ENCODE assay signal across 8 cellular contexts in the genomic region with DNA sequence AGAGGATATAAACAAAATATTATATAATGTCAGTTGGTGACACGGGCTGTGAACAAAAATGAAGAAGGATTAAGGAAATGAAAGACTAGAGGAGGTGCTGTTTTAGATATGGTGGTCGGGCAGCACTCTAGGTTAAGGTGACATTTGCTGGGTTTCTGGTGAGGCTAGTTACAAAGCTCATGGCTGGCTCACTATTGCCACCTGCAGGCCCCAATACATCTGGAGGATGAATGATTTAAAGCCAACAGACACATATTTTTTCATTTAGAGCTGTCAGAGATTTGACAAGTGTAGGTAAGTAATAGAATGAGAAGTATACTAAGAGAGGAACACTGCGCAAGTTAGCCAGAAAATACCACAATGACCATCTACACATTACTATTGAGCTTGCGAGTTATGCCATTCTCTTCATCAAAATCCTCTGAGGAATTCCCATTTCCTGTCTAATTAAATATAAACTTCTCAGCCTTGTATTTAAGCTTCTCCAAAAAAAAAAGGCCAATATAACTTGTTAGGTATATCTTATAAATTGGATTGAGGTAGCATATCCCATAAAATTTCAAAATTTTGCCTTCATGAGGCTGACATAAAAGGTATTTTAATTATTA. TPM values are rescaled to one million over a fixed set of nuclear protein-coding genes. Genes with fewer than 3 reads are reported as not detected.
DNase-seq lines count a peak whose midpoint lies in the region; ATAC-seq and TF ChIP-seq lines count a peak whose summit lies in the region.

No MANE protein-coding gene starts in this region.

- H2AK5ac ChIP-seq in mesenchymal stem cell (ENCODE audit: low read length, severe bottlenecking): no peak overlapping the region

- DNase-seq in A673 (ENCODE audit: low spot score) (peak; percentile 56), NAMALWA (ENCODE audit: low spot score) (peak; percentile 83), dorsolateral prefrontal cortex (peak; percentile 5 to 81 (median 56)), mesenchymal stem cell (peak; percentile 38), substantia nigra (lab: John Stamatoyannopoulos, UW) (peak in 35 of 49 donors; percentile 6 to 74 (median 38))
- DNase-seq in activated CD4-positive, alpha-beta T cell treated with anti-CD3 and anti-CD28 coated beads for 36 hours: peak; percentile 78

- no peaks in the 10 kb centered on the region for H3K36me3 Mint-ChIP-seq in activated CD4-positive, alpha-beta T cell treated with anti-CD3 and anti-CD28 coated beads for 36 hours (ENCODE audit: low read depth)

- no peaks in the 10 kb centered on the region for H3K9me3 Mint-ChIP-seq in activated CD4-positive, alpha-beta T cell treated with anti-CD3 and anti-CD28 coated beads for 36 hours (ENCODE audit: low read depth)

- no peak overlapping the region for H2BK120ac ChIP-seq in mesenchymal stem cell (ENCODE audit: low read depth, low read length)

- H3K9ac ChIP-seq in mesenchymal stem cell (ENCODE audit: low read length): no peak overlapping the region

- 50% methylated on average over 4 of the region's 4 CpGs for WGBS in mesenchymal stem cell

- no peak overlapping the region for H4K8ac ChIP-seq in mesenchymal stem cell (ENCODE audit: low read length)

- H2AFZ ChIP-seq in mesenchymal stem cell (ENCODE audit: low read depth, low read length): no peak overlapping the region

- H3K36me3 ChIP-seq in A673 (ENCODE audit: insufficient read depth, low read length, poor library complexity, severe bottlenecking) (no peaks in the 10 kb centered on the region), mesenchymal stem cell (ENCODE audit: control insufficient read depth in 1 of 2, insufficient read depth in 2 of 2, low read depth in 1 of 2, low read length in 2 of 2) (no peaks in the 10 kb centered on the region)

- peaks cover 5% of the 10 kb centered on the region for H3K4me1 Mint-ChIP-seq in activated CD4-positive, alpha-beta T cell treated with anti-CD3 and anti-CD28 coated beads for 36 hours

- no peak overlapping the region for H3K4me3 Mint-ChIP-seq in activated CD4-positive, alpha-beta T cell treated with anti-CD3 and anti-CD28 coated beads for 36 hours

- H3K4me3 ChIP-seq in A673 (ENCODE audit: low read depth, low read length, poor library complexity, severe bottlenecking): no peak overlapping the region
- no peak overlapping the region for H3K4me3 ChIP-seq in GM12875 (ENCODE audit: low read depth, low read length)
- H3K4me3 ChIP-seq in dorsolateral prefrontal cortex: no peak overlapping the region
- H3K4me3 ChIP-seq in mesenchymal stem cell (ENCODE audit: insufficient read depth in 1 of 2, low read depth in 1 of 2, low read length in 2 of 2): no peak overlapping the region

- POLR2A ChIA-PET in A673 (lab: Charles Lee; ENCODE audit: low non-redundant PET): no interaction called here
- POLR2A ChIA-PET in activated CD4-positive, alpha-beta T cell treated with anti-CD3 and anti-CD28 coated beads for 36 hours (lab: Charles Lee): no interaction called here

- H3K79me1 ChIP-seq in mesenchymal stem cell (replicated peaks; ENCODE audit: low read length, poor library complexity, severe bottlenecking): no peaks in the 10 kb centered on the region

- H4K91ac ChIP-seq in mesenchymal stem cell (ENCODE audit: low read length): no peak overlapping the region

- peak; percentile 75 for TF ChIP-seq CTCF in A673 (conservative IDR thresholded peaks at IDR 0.05; ENCODE audit: low read depth, low read length)
- peak; percentile 70 for TF ChIP-seq CTCF in GM12875 (IDR thresholded peaks at IDR 0.05; ENCODE audit: borderline replicate concordance, insufficient read depth, low read depth, low read length)
- peak in 55 of 56 donors; percentile 40 to 88 (median 74) for TF ChIP-seq CTCF in dorsolateral prefrontal cortex (IDR thresholded peaks at IDR 0.05 in 54 of 56, conservative IDR thresholded peaks at IDR 0.05 in 2 of 56; ENCODE audit: low read depth in 1 of 56, partially characterized antibody in 56 of 56)

- peaks cover 6% of the 10 kb centered on the region for H3K27me3 Mint-ChIP-seq in activated CD4-positive, alpha-beta T cell treated with anti-CD3 and anti-CD28 coated beads for 36 hours

- H2BK5ac ChIP-seq in mesenchymal stem cell (ENCODE audit: low read depth, low read length, poor library complexity, severe bottlenecking): no peak overlapping the region

- no peaks in the 10 kb centered on the region for H3K27me3 ChIP-seq in A673 (replicated peaks; ENCODE audit: insufficient read depth, low read depth, low read length, poor library complexity)
- no peaks in the 10 kb centered on the region for H3K27me3 ChIP-seq in dorsolateral prefrontal cortex
- H3K27me3 ChIP-seq in mesenchymal stem cell (ENCODE audit: control insufficient read depth in 1 of 2, insufficient read depth in 1 of 2, low read length in 2 of 2): no peaks in the 10 kb centered on the region

- no TSS peak for BruUV-seq in A673 (replicated peaks; lab: Mats Ljungman, UMichigan)

- H3K4ac ChIP-seq in mesenchymal stem cell (ENCODE audit: low read depth in 1 of 2, low read length in 2 of 2): no peak overlapping the region

- no peaks in the 10 kb centered on the region for H3K4me1 ChIP-seq in A673 (ENCODE audit: insufficient read depth, low read length, poor library complexity, severe bottlenecking)
- H3K4me1 ChIP-seq in mesenchymal stem cell (ENCODE audit: control insufficient read depth, insufficient read depth, low read depth, low read length): peaks cover 2% of the 10 kb centered on the region

- peak; percentile 73 for ATAC-seq in HG02642 (IDR thresholded peaks at IDR 0.05; ENCODE audit: poor library complexity, unreplicated experiment)
- ATAC-seq in activated CD4-positive, alpha-beta T cell treated with anti-CD3 and anti-CD28 coated beads for 36 hours: peak; percentile 79

- no peak overlapping the region for H2BK12ac ChIP-seq in mesenchymal stem cell (ENCODE audit: low read length in 2 of 2)

- H3K9me3 ChIP-seq in A673 (ENCODE audit: low read depth, low read length, poor library complexity, severe bottlenecking) (no peaks in the 10 kb centered on the region), mesenchymal stem cell (ENCODE audit: control insufficient read depth, low read length) (no peaks in the 10 kb centered on the region)

- no peak overlapping the region for H3K27ac Mint-ChIP-seq in activated CD4-positive, alpha-beta T cell treated with anti-CD3 and anti-CD28 coated beads for 36 hours

- H3K27ac ChIP-seq in A673 (ENCODE audit: low read depth, low read length, poor library complexity, severe bottlenecking): no peak overlapping the region
- H3K27ac ChIP-seq in dorsolateral prefrontal cortex: no peak overlapping the region
- no peak overlapping the region for H3K27ac ChIP-seq in mesenchymal stem cell (ENCODE audit: low read length, poor library complexity, severe bottlenecking)
- H3K27ac ChIP-seq in substantia nigra (ENCODE audit: low read depth, low read length, poor library complexity, severe bottlenecking): no peak overlapping the region

- no peak overlapping the region for H3K23ac ChIP-seq in mesenchymal stem cell (ENCODE audit: low read length in 2 of 2)

- H2BK15ac ChIP-seq in mesenchymal stem cell (ENCODE audit: low read depth, poor library complexity, severe bottlenecking): no peak overlapping the region

- H3K14ac ChIP-seq in mesenchymal stem cell (ENCODE audit: low read length in 2 of 2): no peak overlapping the region

- no peak overlapping the region for H3K4me2 ChIP-seq in mesenchymal stem cell (ENCODE audit: low read length, poor library complexity, severe bottlenecking)

- CTCF ChIA-PET in A673 (lab: Charles Lee): interaction anchor here (0.7 to 3.1 kb wide), 7 partner anchors 9 to 69 kb away, joined by 3 to 38 read pairs (median 4); partner anchors contain the start of gene PLRG1
- CTCF ChIA-PET in activated CD4-positive, alpha-beta T cell treated with anti-CD3 and anti-CD28 coated beads for 36 hours (lab: Charles Lee): interaction anchor here (0.6 to 5.2 kb wide), 20 partner anchors 9 to 80 kb away, joined by 3 to 32 read pairs (median 4); partner anchors contain the start of gene PLRG1

- intact Hi-C loops in A673 (cut with micrococcal nuclease; ENCODE audit: unreplicated experiment): loop anchor here (1.0 to 5.0 kb wide), 2 partner anchors 67 to 292 kb away; no protein-coding TSS in a partner anchor
- intact Hi-C loops in activated CD4-positive, alpha-beta T cell treated with anti-CD3 and anti-CD28 coated beads for 36 hours (cut with DNase I, micrococcal nuclease): loop anchor here (1.0 to 5.0 kb wide), 3 partner anchors 60 to 287 kb away; no protein-coding TSS in a partner anchor
- intact Hi-C loops in dorsolateral prefrontal cortex (cut with DNase I): loop anchor here in 1 of 2 donors (1.0 to 2.0 kb wide), 2 partner anchors 60 to 67 kb away; no protein-coding TSS in a partner anchor

- no peak overlapping the region for H3K18ac ChIP-seq in mesenchymal stem cell (ENCODE audit: low read depth in 1 of 2, low read length in 2 of 2)

RNA-seq across cellular contexts. Expression of gene FGG, which starts 6.4 kb away (rescaled TPM):
- total RNA-seq in A673 (2021): not detected in 2 replicates
- total RNA-seq in activated CD4-positive, alpha-beta T cell treated with anti-CD3 and anti-CD28 coated beads for 36 hours: not detected
- total RNA-seq in dorsolateral prefrontal cortex: under 1 TPM in 2 of 120 experiments, not detected in 118; 0.34 to 0.65 TPM
- not detected for polyA plus RNA-seq in mesenchymal stem cell (2013, experiment 1 of 2)
- not detected for polyA plus RNA-seq in mesenchymal stem cell (2013, experiment 2 of 2)

RNA-seq across cellular contexts. Expression of gene FGA, which starts 28.3 kb away (rescaled TPM):
- not detected in 2 replicates for total RNA-seq in A673 (2021)
- not detected for total RNA-seq in activated CD4-positive, alpha-beta T cell treated with anti-CD3 and anti-CD28 coated beads for 36 hours
- under 1 TPM in 3 of 120 experiments, not detected in 117; 0.24 to 0.30 (median 0.30) TPM for total RNA-seq in dorsolateral prefrontal cortex
- polyA plus RNA-seq in mesenchymal stem cell (2013, experiment 1 of 2): not detected
- not detected for polyA plus RNA-seq in mesenchymal stem cell (2013, experiment 2 of 2)

RNA-seq across cellular contexts. Expression of gene FGB, which starts 56.0 kb away (rescaled TPM):
- not detected in 2 replicates for total RNA-seq in A673 (2021)
- not detected for total RNA-seq in activated CD4-positive, alpha-beta T cell treated with anti-CD3 and anti-CD28 coated beads for 36 hours
- total RNA-seq in dorsolateral prefrontal cortex: not detected
- not detected for polyA plus RNA-seq in mesenchymal stem cell (2013, experiment 1 of 2)
- not detected for polyA plus RNA-seq in mesenchymal stem cell (2013, experiment 2 of 2)
